Comparison of ENCODE assay signal across 14 cellular contexts in the genomic region with DNA sequence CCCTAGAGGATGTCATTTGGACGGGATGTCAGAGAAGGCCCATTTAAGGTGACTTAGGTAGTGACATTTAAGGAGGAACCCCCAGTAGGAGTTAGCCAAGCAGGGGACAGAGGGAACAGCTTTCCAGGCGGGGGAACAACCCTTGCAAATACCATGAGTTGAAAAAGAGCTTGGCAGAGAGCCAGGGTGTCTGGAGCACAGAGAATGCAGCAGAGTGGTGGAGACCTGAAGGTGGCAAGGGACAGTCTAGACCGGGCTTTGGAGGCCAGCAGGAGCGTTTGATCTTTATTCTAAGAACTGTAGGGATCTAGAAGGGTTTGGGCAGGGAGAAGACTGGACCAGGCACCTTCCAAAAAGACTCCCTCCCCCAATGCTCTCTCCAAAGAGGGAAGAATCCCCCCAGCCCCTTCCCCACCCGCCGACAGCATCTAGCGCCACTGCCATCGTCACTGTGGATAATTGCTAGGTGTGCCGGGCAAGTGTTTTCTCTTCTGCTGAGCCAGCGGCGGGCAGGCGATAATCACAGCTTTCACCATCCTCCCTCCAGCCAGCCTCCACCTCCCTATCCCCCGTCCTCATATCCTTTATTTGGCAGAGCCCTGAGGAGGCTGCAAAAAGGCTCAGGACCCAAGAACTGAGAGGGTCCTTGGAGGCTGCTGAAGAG. TPM values are rescaled to one million over a fixed set of nuclear protein-coding genes. Genes with fewer than 3 reads are reported as not detected.
A peak's percentile ranks its signal among the peaks of the same experiment; 100 is the strongest.
DNase-seq lines count a peak whose midpoint lies in the region; ATAC-seq and TF ChIP-seq lines count a peak whose summit lies in the region.
"Had no signal": no experiment of that assay in that cellular context is flagged by ENCODE, and none has a peak within 500 bp of the region (broad histone marks: within the 10 kb centered on the region; RNA-seq: fewer than 3 reads in every experiment).

No MANE protein-coding gene starts in this region.

- no peak for ATAC-seq in left lobe of liver
- ATAC-seq in GM21529 (IDR thresholded peaks at IDR 0.05; ENCODE audit: unreplicated experiment) = no peak
- ATAC-seq: activated naive CD4-positive, alpha-beta T cell treated with anti-CD3 and anti-CD28 coated beads, Interleukin-2, amount 50 U/mL, for 72 hours; left ventricle myocardium superior; Panc1 had no signal

- TF ChIP-seq CTCF in BE2C (IDR thresholded peaks at IDR 0.05; ENCODE audit: low read depth, low read length) = no peak

- H3K4me3 ChIP-seq in BE2C (ENCODE audit: low read depth, low read length) (no peak overlapping the region; the same call in 1 of the 2 replicates), H7 (ENCODE audit: insufficient read depth, low read depth, low read length) (no peak overlapping the region)
- H3K4me3 ChIP-seq: mucosa of descending colon had no signal

- H3K27me3 ChIP-seq in BE2C (no peaks in the 10 kb centered on the region), H7 (ENCODE audit: control insufficient read depth, insufficient read depth, low read length) (no peaks in the 10 kb centered on the region)

- no peaks in the 10 kb centered on the region for H3K36me3 ChIP-seq in BE2C
- no peaks in the 10 kb centered on the region for H3K36me3 ChIP-seq in H7 (replicated peaks; ENCODE audit: control insufficient read depth, insufficient read depth, low read length)

- no peaks in the 10 kb centered on the region for H3K9me3 ChIP-seq in BE2C
- H3K9me3 ChIP-seq: mucosa of descending colon had no signal

- TF ChIP-seq POLR2A in erythroblast (IDR thresholded peaks at IDR 0.05; ENCODE audit: low read length) = no peak

- H3K4me1 ChIP-seq in BE2C = peaks cover 32% of the 10 kb centered on the region

- DNase-seq in BE2C (peak; percentile 79), H7 (peak; percentile 13), NCI-H2227 treated with DMSO at 0.1 percent for 48 hours (lab: John Stamatoyannopoulos, UW) (peak; percentile 90), left lobe of liver (ENCODE audit: low spot score) (peak; percentile 40), ureter (ENCODE audit: low spot score) (no peak), erythroblast (lab: John Stamatoyannopoulos, UW) (no peak)
- DNase-seq: activated CD4-positive, CD25-positive, alpha-beta regulatory T cell; Kasumi-1; left ventricle myocardium superior; NCI-H187 treated with DMSO at 0.1 percent for 48 hours had no signal

RNA-seq across cellular contexts. Expression of gene BEGAIN, which starts 33.4 kb away (rescaled TPM):
- polyA plus RNA-seq in BE2C (2012; ENCODE audit: insufficient read depth, insufficient read length, low read depth) = 178 TPM
- total RNA-seq in H7 (2014; rRNA removed; shearing (Covaris generic)) = 1.3 and 3.3 TPM in 2 replicates
- total RNA-seq in left lobe of liver = 0.70 TPM
- 4.2 TPM for total RNA-seq in ureter

Comparison
In these comparisons a context has a peak if more than half of its experiments do, and no peak if none do; other contexts are left out.
1. DNase-seq: peak in BE2C (single experiment), H7 (single experiment), NCI-H2227 treated with DMSO at 0.1 percent for 48 hours (single experiment) and left lobe of liver (single experiment); none in ureter (single experiment) and erythroblast (0 of 2).